9 cellular contexts compared by ENCODE assay signal in the genomic region with DNA sequence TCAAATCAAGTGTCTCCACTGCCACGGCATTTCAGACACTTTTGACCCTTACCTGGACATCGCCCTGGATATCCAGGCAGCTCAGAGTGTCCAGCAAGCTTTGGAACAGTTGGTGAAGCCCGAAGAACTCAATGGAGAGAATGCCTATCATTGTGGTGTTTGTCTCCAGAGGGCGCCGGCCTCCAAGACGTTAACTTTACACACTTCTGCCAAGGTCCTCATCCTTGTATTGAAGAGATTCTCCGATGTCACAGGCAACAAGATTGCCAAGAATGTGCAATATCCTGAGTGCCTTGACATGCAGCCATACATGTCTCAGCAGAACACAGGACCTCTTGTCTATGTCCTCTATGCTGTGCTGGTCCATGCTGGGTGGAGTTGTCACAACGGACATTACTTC. TPM values are rescaled to one million over a fixed set of nuclear protein-coding genes. Genes with fewer than 3 reads are reported as not detected.
DNase-seq lines count a peak whose midpoint lies in the region; ATAC-seq and TF ChIP-seq lines count a peak whose summit lies in the region.
"Not testable (repeated sequence)": the region's sequence is repeated elsewhere in the genome, so short reads cannot be mapped to it uniquely, and the experiment has no call there.
"Had no signal": no experiment of that assay in that cellular context is flagged by ENCODE, and none has a peak within 500 bp of the region (broad histone marks: within the 10 kb centered on the region; RNA-seq: fewer than 3 reads in every experiment).

No MANE protein-coding gene starts in this region.

- H3K27ac Mint-ChIP-seq in T-helper 2 cell treated with Interferon-gamma antibody and Interleukin-4, amounts not matched to agents 5 μg/mL and 100 μg/mL, for 36 hours; activated CD4-positive, alpha-beta T cell treated with anti-CD3 and anti-CD28 coated beads, Interleukin-2, amount 10 ng/mL, durations not matched to agents 7 days and 5 days; activated T-cell treated with anti-CD3 and anti-CD28 coated beads, Interleukin-2, amount 50 U/mL, for 24 hours: not testable (repeated sequence)

- not testable (repeated sequence) for H3K27me3 Mint-ChIP-seq in T-helper 2 cell treated with Interferon-gamma antibody and Interleukin-4, amounts not matched to agents 5 μg/mL and 100 μg/mL, for 36 hours (ENCODE audit: low read depth); activated CD4-positive, alpha-beta T cell treated with anti-CD3 and anti-CD28 coated beads, Interleukin-2, amount 10 ng/mL, durations not matched to agents 7 days and 5 days; activated T-cell treated with anti-CD3 and anti-CD28 coated beads, Interleukin-2, amount 50 U/mL, for 24 hours

- H3K4me1 ChIP-seq in right lobe of liver; prostate gland (replicated peaks): not testable (repeated sequence)

- H3K4me3 ChIP-seq in dorsolateral prefrontal cortex, right lobe of liver, prostate gland: not testable (repeated sequence)

- H3K36me3 ChIP-seq in right lobe of liver, prostate gland: not testable (repeated sequence)

- CTCF ChIA-PET in activated CD4-positive, alpha-beta T cell treated with anti-CD3 and anti-CD28 coated beads, Interleukin-2, amount 10 ng/mL, durations not matched to agents 7 days and 5 days (lab: Charles Lee) = not testable (repeated sequence)

- 70% methylated on average over 5 of the region's 8 CpGs for WGBS in right lobe of liver (ENCODE audit: insufficient coverage, low coverage, low lambda C conversion rate, missing lambda C conversion rate)
- 92% methylated on average over 5 of the region's 8 CpGs for WGBS in prostate gland

- not testable (repeated sequence) for ATAC-seq in right lobe of liver

- not testable (repeated sequence) for H3K27ac ChIP-seq in dorsolateral prefrontal cortex, right lobe of liver, prostate gland

- H3K4me3 Mint-ChIP-seq in T-helper 2 cell treated with Interferon-gamma antibody and Interleukin-4, amounts not matched to agents 5 μg/mL and 100 μg/mL, for 36 hours; activated CD4-positive, alpha-beta T cell treated with anti-CD3 and anti-CD28 coated beads, Interleukin-2, amount 10 ng/mL, durations not matched to agents 7 days and 5 days; activated T-cell treated with anti-CD3 and anti-CD28 coated beads, Interleukin-2, amount 50 U/mL, for 24 hours: not testable (repeated sequence)

- not testable (repeated sequence) for TF ChIP-seq CTCF in dorsolateral prefrontal cortex (IDR thresholded peaks at IDR 0.05 in 54 of 56, conservative IDR thresholded peaks at IDR 0.05 in 2 of 56; ENCODE audit: low read depth in 1 of 56, partially characterized antibody in 56 of 56); right lobe of liver (IDR thresholded peaks at IDR 0.05); prostate gland (IDR thresholded peaks at IDR 0.05)

- H3K4me1 Mint-ChIP-seq in T-helper 2 cell treated with Interferon-gamma antibody and Interleukin-4, amounts not matched to agents 5 μg/mL and 100 μg/mL, for 36 hours (ENCODE audit: low read depth); activated CD4-positive, alpha-beta T cell treated with anti-CD3 and anti-CD28 coated beads, Interleukin-2, amount 10 ng/mL, durations not matched to agents 7 days and 5 days; activated T-cell treated with anti-CD3 and anti-CD28 coated beads, Interleukin-2, amount 50 U/mL, for 24 hours (ENCODE audit: low read depth): not testable (repeated sequence)

- not testable (repeated sequence) for TF ChIP-seq POLR2A in right lobe of liver (IDR thresholded peaks at IDR 0.05); prostate gland (IDR thresholded peaks at IDR 0.05)

- not testable (repeated sequence) for H3K9me3 ChIP-seq in right lobe of liver, prostate gland

- not testable (repeated sequence) for H3K27me3 ChIP-seq in dorsolateral prefrontal cortex; right lobe of liver; prostate gland (replicated peaks; ENCODE audit: insufficient read depth)

- intact Hi-C loops in dorsolateral prefrontal cortex (cut with DNase I); right lobe of liver (cut with DNase I); prostate gland (cut with DNase I): not testable (repeated sequence)

- POLR2A ChIA-PET in activated CD4-positive, alpha-beta T cell treated with anti-CD3 and anti-CD28 coated beads, Interleukin-2, amount 10 ng/mL, durations not matched to agents 7 days and 5 days (lab: Charles Lee) = not testable (repeated sequence)

- H3K36me3 Mint-ChIP-seq in T-helper 2 cell treated with Interferon-gamma antibody and Interleukin-4, amounts not matched to agents 5 μg/mL and 100 μg/mL, for 36 hours (ENCODE audit: low read depth); activated CD4-positive, alpha-beta T cell treated with anti-CD3 and anti-CD28 coated beads, Interleukin-2, amount 10 ng/mL, durations not matched to agents 7 days and 5 days (ENCODE audit: low read depth); activated T-cell treated with anti-CD3 and anti-CD28 coated beads, Interleukin-2, amount 50 U/mL, for 24 hours (ENCODE audit: low read depth): not testable (repeated sequence)

- H3K9me3 Mint-ChIP-seq in T-helper 2 cell treated with Interferon-gamma antibody and Interleukin-4, amounts not matched to agents 5 μg/mL and 100 μg/mL, for 36 hours; activated CD4-positive, alpha-beta T cell treated with anti-CD3 and anti-CD28 coated beads, Interleukin-2, amount 10 ng/mL, durations not matched to agents 7 days and 5 days; activated T-cell treated with anti-CD3 and anti-CD28 coated beads, Interleukin-2, amount 50 U/mL, for 24 hours: not testable (repeated sequence)

- DNase-seq in T-helper 2 cell treated with Interferon-gamma antibody and Interleukin-4, amounts not matched to agents 5 μg/mL and 100 μg/mL, for 36 hours (ENCODE audit: low spot score) = peak; percentile 3
- peak; percentile 4 for DNase-seq in activated CD4-positive, alpha-beta T cell treated with anti-CD3 and anti-CD28 coated beads, Interleukin-2, amount 10 ng/mL, durations not matched to agents 7 days and 5 days
- DNase-seq in activated T-cell treated with anti-CD3 and anti-CD28 coated beads, Interleukin-2, amount 50 U/mL, for 24 hours = peak; percentile 13
- peak in 8 of 10 donors; percentile 2 to 33 (median 26) for DNase-seq in dorsolateral prefrontal cortex
- DNase-seq in right lobe of liver = peak; percentile 7 to 16 (median 12)
- peak; percentile 2 for DNase-seq in prostate gland (ENCODE audit: low spot score)
- DNase-seq in stimulated activated CD4-positive, alpha-beta T cell treated with anti-CD3 and anti-CD28 coated beads, Interleukin-4, amount 100 ng/mL, for 24 hours = peak; percentile 0

RNA-seq across cellular contexts. Expression of gene USP17L15, which starts 3.9 kb away (rescaled TPM):
- not detected for total RNA-seq in activated CD4-positive, alpha-beta T cell treated with anti-CD3 and anti-CD28 coated beads, Interleukin-2, amount 10 ng/mL, durations not matched to agents 7 days and 5 days
- total RNA-seq in dorsolateral prefrontal cortex (not detected), right lobe of liver (not detected), prostate gland (not detected)
- total RNA-seq: CD4-positive, CD25-positive, alpha-beta regulatory T cell; H9 had no signal

RNA-seq across cellular contexts. Expression of gene USP17L13, which starts 5.6 kb away (rescaled TPM):
- total RNA-seq in activated CD4-positive, alpha-beta T cell treated with anti-CD3 and anti-CD28 coated beads, Interleukin-2, amount 10 ng/mL, durations not matched to agents 7 days and 5 days = not detected
- total RNA-seq in dorsolateral prefrontal cortex (not detected), right lobe of liver (not detected), prostate gland (not detected)
- total RNA-seq: CD4-positive, CD25-positive, alpha-beta regulatory T cell; H9 had no signal

RNA-seq across cellular contexts. Expression of gene USP17L12, which starts 10.3 kb away (rescaled TPM):
- not detected for total RNA-seq in activated CD4-positive, alpha-beta T cell treated with anti-CD3 and anti-CD28 coated beads, Interleukin-2, amount 10 ng/mL, durations not matched to agents 7 days and 5 days
- not detected for total RNA-seq in dorsolateral prefrontal cortex
- total RNA-seq in right lobe of liver = not detected
- total RNA-seq in prostate gland = not detected
- total RNA-seq: CD4-positive, CD25-positive, alpha-beta regulatory T cell; H9 had no signal

RNA-seq across cellular contexts. Expression of gene USP17L17, which starts 13.4 kb away (rescaled TPM):
- not detected for total RNA-seq in activated CD4-positive, alpha-beta T cell treated with anti-CD3 and anti-CD28 coated beads, Interleukin-2, amount 10 ng/mL, durations not matched to agents 7 days and 5 days
- not detected for total RNA-seq in dorsolateral prefrontal cortex
- total RNA-seq in right lobe of liver = not detected
- not detected for total RNA-seq in prostate gland
- total RNA-seq: CD4-positive, CD25-positive, alpha-beta regulatory T cell; H9 had no signal

RNA-seq across cellular contexts. Expression of gene USP17L11, which starts 15.0 kb away (rescaled TPM):
- not detected for total RNA-seq in activated CD4-positive, alpha-beta T cell treated with anti-CD3 and anti-CD28 coated beads, Interleukin-2, amount 10 ng/mL, durations not matched to agents 7 days and 5 days
- total RNA-seq in dorsolateral prefrontal cortex (under 1 TPM in 1 of 120 experiments, not detected in 119; 0.28 TPM), right lobe of liver (not detected), prostate gland (not detected)
- total RNA-seq: CD4-positive, CD25-positive, alpha-beta regulatory T cell; H9 had no signal
